In the genomic region with DNA sequence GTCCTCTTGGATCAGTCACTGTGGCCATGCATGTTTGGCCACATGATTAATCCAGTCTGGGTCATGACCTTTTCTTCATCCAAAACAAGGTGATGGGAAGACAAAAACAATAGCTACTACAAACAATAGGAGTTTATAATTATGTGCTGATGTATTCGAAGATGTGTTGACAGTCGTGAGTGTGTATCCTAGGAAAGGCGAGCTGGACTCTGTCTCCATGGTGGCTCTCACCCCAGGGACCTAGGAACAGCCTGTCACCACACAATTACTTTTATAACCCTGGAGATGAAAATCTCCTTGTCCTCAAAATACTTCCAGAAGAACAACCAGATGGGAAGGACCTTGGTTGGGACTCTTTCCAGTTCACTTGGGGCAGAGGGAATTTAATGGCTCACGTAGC, we compare ENCODE assay signal across 18 cellular contexts. TPM values are rescaled to one million over a fixed set of nuclear protein-coding genes. Genes with fewer than 3 reads are reported as not detected.
A peak's percentile ranks its signal among the peaks of the same experiment; 100 is the strongest.
DNase-seq lines count a peak whose midpoint lies in the region; ATAC-seq and TF ChIP-seq lines count a peak whose summit lies in the region.
"Had no signal": no experiment of that assay in that cellular context is flagged by ENCODE, and none has a peak within 500 bp of the region (broad histone marks: within the 10 kb centered on the region; RNA-seq: fewer than 3 reads in every experiment).

No MANE protein-coding gene starts in this region.

- H3K4me1 Mint-ChIP-seq in T-helper 1 cell treated with Interleukin-12 subunit alpha and Interleukin-12 subunit beta and Interleukin-4 antibody, amounts not matched to agents 30 μg/mL and 1 μg/mL, for 36 hours (ENCODE audit: low read depth) = peaks cover 30% of the 10 kb centered on the region
- H3K4me1 Mint-ChIP-seq: GM23338 had no signal

- peaks cover 0 to 86% of the 10 kb centered on the region in 2 donors for H3K36me3 ChIP-seq in left lung

- H3K27ac Mint-ChIP-seq in T-helper 1 cell treated with Interleukin-12 subunit alpha and Interleukin-12 subunit beta and Interleukin-4 antibody, amounts not matched to agents 30 μg/mL and 1 μg/mL, for 36 hours = peak overlapping the region; percentile 56
- H3K27ac Mint-ChIP-seq: GM23338 had no signal

- no peaks in the 10 kb centered on the region for H3K9me3 ChIP-seq in left lung
- H3K9me3 ChIP-seq: BLaER1, Caco-2 had no signal

- H3K4me3 ChIP-seq in left lung = no peak overlapping the region
- no peak overlapping the region for H3K4me3 ChIP-seq in foreskin fibroblast (ENCODE audit: low read depth in 1 of 2, low read length in 2 of 2)
- H3K4me3 ChIP-seq: BLaER1, GM23338 had no signal

- H3K27me3 ChIP-seq in left lung = no peaks in the 10 kb centered on the region
- H3K27me3 ChIP-seq: BLaER1 had no signal

- H3K36me3 Mint-ChIP-seq in T-helper 1 cell treated with Interleukin-12 subunit alpha and Interleukin-12 subunit beta and Interleukin-4 antibody, amounts not matched to agents 30 μg/mL and 1 μg/mL, for 36 hours (ENCODE audit: low read depth) = peaks cover 62% of the 10 kb centered on the region

- ATAC-seq in left lung (no peak), GM21360 (IDR thresholded peaks at IDR 0.05; ENCODE audit: unreplicated experiment) (no peak)
- ATAC-seq: GM23338 had no signal

- H3K27me3 Mint-ChIP-seq in T-helper 1 cell treated with Interleukin-12 subunit alpha and Interleukin-12 subunit beta and Interleukin-4 antibody, amounts not matched to agents 30 μg/mL and 1 μg/mL, for 36 hours (ENCODE audit: low read depth) = no peaks in the 10 kb centered on the region
- H3K27me3 Mint-ChIP-seq: CD8-positive, alpha-beta memory T cell had no signal

- no peak for TF ChIP-seq CTCF in left lung (IDR thresholded peaks at IDR 0.05)
- no peak for TF ChIP-seq CTCF in foreskin fibroblast (IDR thresholded peaks at IDR 0.05; ENCODE audit: low read depth, low read length)

- no peaks in the 10 kb centered on the region for H3K9me3 Mint-ChIP-seq in T-helper 1 cell treated with Interleukin-12 subunit alpha and Interleukin-12 subunit beta and Interleukin-4 antibody, amounts not matched to agents 30 μg/mL and 1 μg/mL, for 36 hours
- H3K9me3 Mint-ChIP-seq: CD8-positive, alpha-beta memory T cell; GM23338; IgD-negative memory B cell had no signal

- H3K27ac ChIP-seq in epithelial cell of prostate (peak overlapping the region; percentile 72), left lung (no peak overlapping the region)
- H3K27ac ChIP-seq: 22Rv1, BLaER1 had no signal

- H3K4me1 ChIP-seq in left lung = no peaks in the 10 kb centered on the region
- H3K4me1 ChIP-seq: Caco-2 had no signal

- no peak overlapping the region for H3K4me3 Mint-ChIP-seq in T-helper 1 cell treated with Interleukin-12 subunit alpha and Interleukin-12 subunit beta and Interleukin-4 antibody, amounts not matched to agents 30 μg/mL and 1 μg/mL, for 36 hours
- H3K4me3 Mint-ChIP-seq: CD8-positive, alpha-beta memory T cell; GM23338; IgD-negative memory B cell had no signal

- no peak for DNase-seq in T-helper 1 cell
- DNase-seq in M059J (ENCODE audit: low read depth) = peak; percentile 14
- no peak for DNase-seq in epithelial cell of prostate (ENCODE audit: low read depth, low spot score)
- DNase-seq in left lung = no peak
- DNase-seq in foreskin fibroblast = no peak
- DNase-seq: AML-193; Caco-2; CD8-positive, alpha-beta memory T cell; DND-41; GF-D8; H7 had no signal

- intact Hi-C loops in left lung (cut with DNase I) = no loop called here

RNA-seq across cellular contexts. Expression of a gene that starts 9.8 kb away (rescaled TPM):
- 69.5 and 98.8 TPM in 2 replicates for total RNA-seq in M059J (2014; rRNA removed; shearing (Covaris generic))
- 1 to 10 TPM; 3.0 to 8.0 TPM for total RNA-seq in left lung

RNA-seq across cellular contexts. Expression of a gene that starts 27.6 kb away (rescaled TPM):
- 63.4 and 116 TPM in 2 replicates for total RNA-seq in M059J (2014; rRNA removed; shearing (Covaris generic))
- total RNA-seq in left lung = 10 to 100 TPM; 55.4 to 61.4 TPM

RNA-seq across cellular contexts. Expression of a gene that starts 27.8 kb away (rescaled TPM):
- 14.4 and 16.1 TPM in 2 replicates for total RNA-seq in M059J (2014; rRNA removed; shearing (Covaris generic))
- 10 to 100 TPM; 10.3 to 13.7 TPM for total RNA-seq in left lung

RNA-seq across cellular contexts. Expression of a gene that starts 44.1 kb away (rescaled TPM):
- total RNA-seq in M059J (2014; rRNA removed; shearing (Covaris generic)) = not detected in 2 replicates
- total RNA-seq in left lung = under 1 TPM in 1 of 2 donors, not detected in 1; 0.84 TPM
- total RNA-seq: A673; Caco-2; CD8-positive, alpha-beta memory T cell had no signal
